8 cellular contexts compared by ENCODE assay signal in the genomic region with DNA sequence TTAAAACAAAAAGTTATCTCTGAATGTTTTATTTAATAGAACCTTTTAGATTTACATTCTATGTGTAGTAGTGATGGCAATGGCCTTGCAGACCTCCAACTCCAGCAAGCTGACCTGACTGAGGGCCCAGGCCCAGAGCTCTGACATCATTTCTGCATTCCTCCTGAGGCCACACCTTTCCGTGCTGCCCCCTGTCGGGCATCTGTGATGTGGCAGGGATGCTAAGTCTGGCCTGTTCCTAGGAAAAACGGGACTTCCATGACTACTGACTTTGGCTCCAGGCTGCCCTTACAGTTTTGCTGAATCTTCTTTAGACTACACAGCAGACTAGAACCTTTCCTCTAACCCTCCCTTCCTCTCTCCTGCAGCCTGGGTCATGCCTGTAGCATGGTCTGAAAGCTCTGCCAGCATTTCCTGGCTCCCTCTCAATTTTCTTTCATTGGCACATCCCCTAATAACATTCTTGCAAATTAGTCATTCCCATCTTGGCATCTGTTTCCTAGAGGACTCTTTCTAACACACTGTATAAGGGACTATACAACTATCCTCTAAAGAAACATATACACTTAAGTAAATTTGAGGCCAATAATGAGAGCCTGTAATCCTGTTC.
DNase-seq lines count a peak whose midpoint lies in the region; ATAC-seq, FAIRE-seq and TF ChIP-seq lines count a peak whose summit lies in the region.

No MANE protein-coding gene starts in this region.

- peak; percentile 24 for DNase-seq in NCI-H1092 treated with DMSO at 0.1 percent for 48 hours (lab: John Stamatoyannopoulos, UW)
- no peak for DNase-seq in NCI-H1092 (lab: John Stamatoyannopoulos, UW)
- DNase-seq in HT1080 (ENCODE audit: low read depth) = peak; percentile 74
- peak; percentile 73 to 85 (median 79) for DNase-seq in K562 (ENCODE audit: extremely low read depth in 1 of 4, low spot score in 3 of 4)
- peak; percentile 15 for DNase-seq in neuronal stem cell (ENCODE audit: low spot score)
- no peak for DNase-seq in Peyer's patch
- no peak for DNase-seq in EL
- no peak for DNase-seq in aorta

- H3K9me1 ChIP-seq in K562 (ENCODE audit: control insufficient read depth, insufficient read depth, low read length) = no peaks in the 10 kb centered on the region

- ATAC-seq in K562 (peak; percentile 92), aorta (ENCODE audit: low FRiP score) (no peak)

- H3K36me3 ChIP-seq in K562 (ENCODE audit: control insufficient read depth, insufficient read depth, low read length) (no peaks in the 10 kb centered on the region), neuronal stem cell (replicated peaks in 1 of 2; ENCODE audit: control insufficient read depth in 2 of 2, insufficient read depth in 2 of 2, low read length in 2 of 2) (no peaks in the 10 kb centered on the region), Peyer's patch (no peaks in the 10 kb centered on the region), aorta (ENCODE audit: control insufficient read depth in 1 of 2, insufficient read depth in 2 of 2, low read length in 1 of 2) (no peaks in the 10 kb centered on the region)

- H3K9me3 ChIP-seq in K562 (replicated peaks; ENCODE audit: control insufficient read depth, insufficient read depth, low read depth, low read length) (no peaks in the 10 kb centered on the region), neuronal stem cell (replicated peaks in 1 of 2; ENCODE audit: control insufficient read depth in 2 of 2, insufficient read depth in 1 of 2, low read depth in 1 of 2, low read length in 2 of 2) (no peaks in the 10 kb centered on the region), Peyer's patch (no peaks in the 10 kb centered on the region), aorta (ENCODE audit: control insufficient read depth, low read length) (no peaks in the 10 kb centered on the region)

- in situ Hi-C loops in K562 (cut with MboI) = no loop called here

- no peak overlapping the region for H4K8ac ChIP-seq in neuronal stem cell (ENCODE audit: low read depth, low read length)

- FAIRE-seq in K562 (lab: Jason Lieb, UNC) = no peak

- peak in 1 of 2 experiments; percentile 71; a peak in 3 of 4 replicates for TF ChIP-seq RAD21 in K562 (CRISPR knock-in tag; conservative IDR thresholded peaks at IDR 0.05 in 1 of 2, IDR thresholded peaks at IDR 0.05 in 1 of 2)

- H2BK12ac ChIP-seq in neuronal stem cell (ENCODE audit: low read length) = no peak overlapping the region

- H2AFZ ChIP-seq in K562 (ENCODE audit: low read depth, low read length) (no peak overlapping the region), neuronal stem cell (ENCODE audit: low read length) (no peak overlapping the region)

- H3K4me2 ChIP-seq in K562 (ENCODE audit: insufficient read depth, low read length) (no peak overlapping the region), neuronal stem cell (ENCODE audit: insufficient read depth, low read length, poor library complexity, severe bottlenecking) (no peak overlapping the region)

- 0% methylated on average over 3 of the region's 3 CpGs for WGBS in K562 (ENCODE audit: insufficient coverage, low coverage, missing lambda C conversion rate)
- WGBS in neuronal stem cell (ENCODE audit: extremely low coverage in 2 of 2, insufficient read length in 2 of 2, insufficient replicate concordance in 1 of 2), 2 donors = no CpG with 5 or more reads among the region's 3 CpGs
- WGBS in aorta, 2 donors = 20 to 24% methylated on average over 3 of the region's 3 CpGs

- no peak overlapping the region for H2BK15ac ChIP-seq in neuronal stem cell (ENCODE audit: low read length)

- TF ChIP-seq EP300 in K562 (IDR thresholded peaks at IDR 0.05; ENCODE audit: low read length) = no peak

- H3K14ac ChIP-seq in neuronal stem cell (ENCODE audit: low read length) = no peak overlapping the region

- no peak overlapping the region for H3K4me3 ChIP-seq in K562
- no peak overlapping the region for H3K4me3 ChIP-seq in neuronal stem cell (ENCODE audit: low read length in 2 of 2)
- no peak overlapping the region for H3K4me3 ChIP-seq in Peyer's patch
- H3K4me3 ChIP-seq in aorta (ENCODE audit: low read length in 2 of 2) = no peak overlapping the region

- H2AK5ac ChIP-seq in neuronal stem cell (ENCODE audit: low read depth, low read length) = no peak overlapping the region

- H3K18ac ChIP-seq in neuronal stem cell (ENCODE audit: low read length) = no peak overlapping the region

- no TSS peak for BruUV-seq in K562 (replicated peaks; lab: Mats Ljungman, UMichigan)

- no peak overlapping the region for H2BK120ac ChIP-seq in neuronal stem cell (ENCODE audit: low read depth, low read length)

- H4K91ac ChIP-seq in neuronal stem cell (ENCODE audit: low read depth, low read length, poor library complexity) = no peak overlapping the region

- H3K9ac ChIP-seq in K562 (ENCODE audit: insufficient read depth in 1 of 2, low read depth in 2 of 2, low read length in 2 of 2) (no peak overlapping the region), neuronal stem cell (ENCODE audit: low read depth, low read length, poor library complexity) (no peak overlapping the region)

- intact Hi-C loops in K562 (cut with micrococcal nuclease) = no loop called here
- intact Hi-C loops in aorta (cut with DNase I) = no loop called here

- H3K4me1 ChIP-seq in K562 (replicated peaks in 1 of 2; ENCODE audit: control insufficient read depth in 2 of 2, insufficient read depth in 2 of 2, low read length in 2 of 2) (no peaks in the 10 kb centered on the region), neuronal stem cell (ENCODE audit: control insufficient read depth in 2 of 2, insufficient read depth in 1 of 2, low read depth in 1 of 2, low read length in 2 of 2) (no peaks in the 10 kb centered on the region), Peyer's patch (no peaks in the 10 kb centered on the region), aorta (ENCODE audit: control insufficient read depth in 1 of 2, insufficient read depth in 2 of 2, low read length in 2 of 2) (no peaks in the 10 kb centered on the region)

- H3K27me3 ChIP-seq in K562 (ENCODE audit: control insufficient read depth in 2 of 2, insufficient read depth in 2 of 2, low read length in 2 of 2) (no peaks in the 10 kb centered on the region), neuronal stem cell (ENCODE audit: control insufficient read depth in 3 of 3, insufficient read depth in 3 of 3, low read depth in 1 of 3, low read length in 3 of 3) (no peaks in the 10 kb centered on the region), Peyer's patch (no peaks in the 10 kb centered on the region), aorta (ENCODE audit: control insufficient read depth in 1 of 2, insufficient read depth in 2 of 2, low read length in 1 of 2) (no peaks in the 10 kb centered on the region)

- no peaks in the 10 kb centered on the region for H4K20me1 ChIP-seq in K562 (replicated peaks; ENCODE audit: control insufficient read depth, insufficient read depth, low read length)

- CTCF ChIA-PET in K562 (lab: Yijun Ruan, JAX; ENCODE audit: low intra/inter-chr PET ratio) = interaction anchor here (0.5 to 0.6 kb wide), 2 partner anchors 331 to 513 kb away, joined by 3 read pairs; no protein-coding TSS in a partner anchor

- no peak for TF ChIP-seq POLR2A in K562 (conservative IDR thresholded peaks at IDR 0.05)
- TF ChIP-seq POLR2A in Peyer's patch (IDR thresholded peaks at IDR 0.05) = no peak

- H3K79me1 ChIP-seq in neuronal stem cell (ENCODE audit: low read depth, low read length) = no peaks in the 10 kb centered on the region

- H3K23ac ChIP-seq in neuronal stem cell (ENCODE audit: low read depth, low read length, poor library complexity) = no peak overlapping the region

- no peaks in the 10 kb centered on the region for H3K79me2 ChIP-seq in K562 (ENCODE audit: control insufficient read depth, insufficient read depth, low read length)

- peak in 2 of 3 experiments; percentile 74 to 96; a peak in 4 of 6 replicates for TF ChIP-seq CTCF in K562 (IDR thresholded peaks at IDR 0.05 in 2 of 3, conservative IDR thresholded peaks at IDR 0.05 in 1 of 3; ENCODE audit: insufficient read depth in 2 of 3, low read depth in 1 of 3, low read length in 3 of 3)
- peak in 2 of 6 experiments; percentile 6 to 14 for TF ChIP-seq CTCF in Peyer's patch (IDR thresholded peaks at IDR 0.05)

- H3K27ac ChIP-seq in K562 (ENCODE audit: extremely low read depth, low read depth, low read length) (no peak overlapping the region), neuronal stem cell (replicated peaks; ENCODE audit: low read length) (no peak overlapping the region), Peyer's patch (no peak overlapping the region), aorta (ENCODE audit: low read depth in 1 of 2, low read length in 2 of 2) (no peak overlapping the region)

- no peak overlapping the region for H3K4ac ChIP-seq in neuronal stem cell (ENCODE audit: low read length)

- H2BK5ac ChIP-seq in neuronal stem cell (ENCODE audit: low read length) = peak overlapping the region; percentile 66

- POLR2A ChIA-PET in K562 (lab: Yijun Ruan, JAX) = no interaction called here

TF ChIP-seq in K562, 482 proteins besides CTCF, POLR2A, EP300 and RAD21 (continues in another document):
- TF ChIP-seq ZNF165 (CRISPR knock-in tag; IDR thresholded peaks at IDR 0.05; ENCODE audit: borderline replicate concordance) (no peak), SP2 (IDR thresholded peaks at IDR 0.05; ENCODE audit: extremely low read depth, low read depth, low read length, poor library complexity, severe bottlenecking) (no peak), SP1 (CRISPR knock-in tag; IDR thresholded peaks at IDR 0.05) (no peak), RB1 (IDR thresholded peaks at IDR 0.05; ENCODE audit: low read depth) (peak; percentile 40; the same call in 1 of the 2 replicates), GATAD2A (IDR thresholded peaks at IDR 0.05) (no peak), ZNF217 (CRISPR knock-in tag; IDR thresholded peaks at IDR 0.05) (no peak), TEAD1 (CRISPR knock-in tag; IDR thresholded peaks at IDR 0.05) (peak in 1 of 2 experiments; percentile 49; a peak in 1 of 4 replicates), SMC3 (conservative IDR thresholded peaks at IDR 0.05; ENCODE audit: insufficient read depth, low read depth, low read length) (peak; percentile 72)
- TF ChIP-seq, protein P1, sequence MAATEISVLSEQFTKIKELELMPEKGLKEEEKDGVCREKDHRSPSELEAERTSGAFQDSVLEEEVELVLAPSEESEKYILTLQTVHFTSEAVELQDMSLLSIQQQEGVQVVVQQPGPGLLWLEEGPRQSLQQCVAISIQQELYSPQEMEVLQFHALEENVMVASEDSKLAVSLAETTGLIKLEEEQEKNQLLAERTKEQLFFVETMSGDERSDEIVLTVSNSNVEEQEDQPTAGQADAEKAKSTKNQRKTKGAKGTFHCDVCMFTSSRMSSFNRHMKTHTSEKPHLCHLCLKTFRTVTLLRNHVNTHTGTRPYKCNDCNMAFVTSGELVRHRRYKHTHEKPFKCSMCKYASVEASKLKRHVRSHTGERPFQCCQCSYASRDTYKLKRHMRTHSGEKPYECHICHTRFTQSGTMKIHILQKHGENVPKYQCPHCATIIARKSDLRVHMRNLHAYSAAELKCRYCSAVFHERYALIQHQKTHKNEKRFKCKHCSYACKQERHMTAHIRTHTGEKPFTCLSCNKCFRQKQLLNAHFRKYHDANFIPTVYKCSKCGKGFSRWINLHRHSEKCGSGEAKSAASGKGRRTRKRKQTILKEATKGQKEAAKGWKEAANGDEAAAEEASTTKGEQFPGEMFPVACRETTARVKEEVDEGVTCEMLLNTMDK (IDR thresholded peaks at IDR 0.05; ENCODE audit: borderline replicate concordance, insufficient read depth, low read depth, low read length, poor library complexity, severe bottlenecking) = peak; percentile 79

Comparison
In these comparisons a context has a peak if more than half of its experiments do, and no peak if none do; other contexts are left out.
1. DNase-seq: peak in NCI-H1092 treated with DMSO at 0.1 percent for 48 hours (single experiment), HT1080 (single experiment), K562 (4 of 4) and neuronal stem cell (single experiment); none in NCI-H1092 (single experiment), Peyer's patch (0 of 3), EL (single experiment) and aorta (0 of 2).